1 cellular context compared by ENCODE assay signal in the genomic region with DNA sequence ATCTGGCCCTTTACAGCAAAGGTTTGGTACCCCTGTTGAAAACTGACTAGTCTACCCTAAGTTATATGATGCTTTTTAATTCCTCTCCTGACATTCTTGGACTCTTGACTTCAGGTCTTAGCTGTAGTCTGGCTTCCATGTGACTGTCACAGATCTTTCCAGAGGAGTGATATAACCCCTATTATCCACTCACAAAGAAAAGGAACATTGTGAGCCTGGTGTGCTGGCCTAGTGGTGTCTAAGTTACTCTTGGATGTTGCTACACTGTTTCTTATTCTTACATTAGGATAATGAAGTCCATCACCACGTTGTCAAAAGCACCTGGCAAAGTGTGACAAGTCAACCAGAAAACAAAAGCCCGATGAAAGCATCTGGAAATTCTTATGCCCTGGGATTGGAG.
TF ChIP-seq lines count a peak whose summit lies in the region.

No MANE protein-coding gene starts in this region.

TF ChIP-seq in A549, 52 proteins besides CTCF, POLR2A, EP300 and RAD21 (continued from another document):
- TF ChIP-seq GATA3 (IDR thresholded peaks at IDR 0.05; ENCODE audit: borderline replicate concordance), result no peak
- no peak for TF ChIP-seq HDAC2 (IDR thresholded peaks at IDR 0.05)
- TF ChIP-seq, protein P1, sequence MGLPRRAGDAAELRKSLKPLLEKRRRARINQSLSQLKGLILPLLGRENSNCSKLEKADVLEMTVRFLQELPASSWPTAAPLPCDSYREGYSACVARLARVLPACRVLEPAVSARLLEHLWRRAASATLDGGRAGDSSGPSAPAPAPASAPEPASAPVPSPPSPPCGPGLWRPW (IDR thresholded peaks at IDR 0.05), result no peak
- peak; percentile 10; the same call in 1 of the 2 replicates for TF ChIP-seq FOSB (CRISPR knock-in tag; IDR thresholded peaks at IDR 0.05)
- TF ChIP-seq ZNF302 (CRISPR knock-in tag; IDR thresholded peaks at IDR 0.05), result no peak
TF ChIP-seq in A549: peak in this region for 1.
